1 cellular context compared by ENCODE assay signal in genomic region chr17:45238155-45238774, GRCh38.
TF ChIP-seq lines count a peak whose summit lies in the region.

No MANE protein-coding gene starts in this region.

TF ChIP-seq in HepG2, 621 proteins besides CTCF, POLR2A, EP300 and RAD21:
- TF ChIP-seq, protein P1, sequence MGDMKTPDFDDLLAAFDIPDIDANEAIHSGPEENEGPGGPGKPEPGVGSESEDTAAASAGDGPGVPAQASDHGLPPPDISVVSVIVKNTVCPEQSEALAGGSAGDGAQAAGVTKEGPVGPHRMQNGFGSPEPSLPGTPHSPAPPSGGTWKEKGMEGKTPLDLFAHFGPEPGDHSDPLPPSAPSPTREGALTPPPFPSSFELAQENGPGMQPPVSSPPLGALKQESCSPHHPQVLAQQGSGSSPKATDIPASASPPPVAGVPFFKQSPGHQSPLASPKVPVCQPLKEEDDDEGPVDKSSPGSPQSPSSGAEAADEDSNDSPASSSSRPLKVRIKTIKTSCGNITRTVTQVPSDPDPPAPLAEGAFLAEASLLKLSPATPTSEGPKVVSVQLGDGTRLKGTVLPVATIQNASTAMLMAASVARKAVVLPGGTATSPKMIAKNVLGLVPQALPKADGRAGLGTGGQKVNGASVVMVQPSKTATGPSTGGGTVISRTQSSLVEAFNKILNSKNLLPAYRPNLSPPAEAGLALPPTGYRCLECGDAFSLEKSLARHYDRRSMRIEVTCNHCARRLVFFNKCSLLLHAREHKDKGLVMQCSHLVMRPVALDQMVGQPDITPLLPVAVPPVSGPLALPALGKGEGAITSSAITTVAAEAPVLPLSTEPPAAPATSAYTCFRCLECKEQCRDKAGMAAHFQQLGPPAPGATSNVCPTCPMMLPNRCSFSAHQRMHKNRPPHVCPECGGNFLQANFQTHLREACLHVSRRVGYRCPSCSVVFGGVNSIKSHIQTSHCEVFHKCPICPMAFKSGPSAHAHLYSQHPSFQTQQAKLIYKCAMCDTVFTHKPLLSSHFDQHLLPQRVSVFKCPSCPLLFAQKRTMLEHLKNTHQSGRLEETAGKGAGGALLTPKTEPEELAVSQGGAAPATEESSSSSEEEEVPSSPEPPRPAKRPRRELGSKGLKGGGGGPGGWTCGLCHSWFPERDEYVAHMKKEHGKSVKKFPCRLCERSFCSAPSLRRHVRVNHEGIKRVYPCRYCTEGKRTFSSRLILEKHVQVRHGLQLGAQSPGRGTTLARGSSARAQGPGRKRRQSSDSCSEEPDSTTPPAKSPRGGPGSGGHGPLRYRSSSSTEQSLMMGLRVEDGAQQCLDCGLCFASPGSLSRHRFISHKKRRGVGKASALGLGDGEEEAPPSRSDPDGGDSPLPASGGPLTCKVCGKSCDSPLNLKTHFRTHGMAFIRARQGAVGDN (CRISPR knock-in tag; IDR thresholded peaks at IDR 0.05) = 0 out of 2 replicates have a peak, but pooled peaks have one; percentile 10
- no peak for TF ChIP-seq TRIM24 (CRISPR knock-in tag; IDR thresholded peaks at IDR 0.05)
- TF ChIP-seq RBM22 (optimal IDR thresholded peaks at IDR 0.05; ENCODE audit: low read length) = no peak
- TF ChIP-seq SCMH1 (CRISPR knock-in tag; IDR thresholded peaks at IDR 0.05; ENCODE audit: borderline replicate concordance) = no peak
- no peak for TF ChIP-seq ZNF704 (CRISPR knock-in tag; IDR thresholded peaks at IDR 0.05; ENCODE audit: borderline replicate concordance)
- no peak for TF ChIP-seq NCOA2 (CRISPR knock-in tag; IDR thresholded peaks at IDR 0.05)
- no peak for TF ChIP-seq ARID5B (CRISPR knock-in tag; IDR thresholded peaks at IDR 0.05)
- TF ChIP-seq CHCHD3 (CRISPR knock-in tag; IDR thresholded peaks at IDR 0.05) = no peak
